20 cellular contexts compared by ENCODE assay signal in genomic region chr5:6215891-6216290, GRCh38.
A peak's percentile ranks its signal among the peaks of the same experiment; 100 is the strongest.
DNase-seq lines count a peak whose midpoint lies in the region; ATAC-seq and TF ChIP-seq lines count a peak whose summit lies in the region.
"Had no signal": no experiment of that assay in that cellular context is flagged by ENCODE, and none has a peak within 500 bp of the region (broad histone marks: within the 10 kb centered on the region; RNA-seq: fewer than 3 reads in every experiment).

No MANE protein-coding gene starts in this region.

- dilution Hi-C loops in IMR-90 (cut with HindIII; ENCODE audit: low sequenced_read_pairs, unreplicated experiment), result no loop called here

- no peak overlapping the region for H2BK5ac ChIP-seq in IMR-90 (ENCODE audit: low read depth, low read length, poor library complexity, severe bottlenecking)
- no peak overlapping the region for H2BK5ac ChIP-seq in mesenchymal stem cell (ENCODE audit: low read depth, low read length, poor library complexity, severe bottlenecking)

- DNase-seq in IMR-90 (no peak), mesenchymal stem cell (no peak), neural progenitor cell (ENCODE audit: low spot score) (no peak), osteocyte (ENCODE audit: extremely low spot score, unreplicated experiment) (peak; percentile 77), NCI-H2227 (lab: John Stamatoyannopoulos, UW; ENCODE audit: unreplicated experiment) (no peak)
- DNase-seq: AML-193; Caco-2; Calu3; CD4-positive, alpha-beta T cell; CD8-positive, alpha-beta T cell; DMS79 treated with DMSO at 0.1 percent for 48 hours; GF-D8 had no signal

- no peak overlapping the region for H3K27ac ChIP-seq in IMR-90 (ENCODE audit: insufficient read depth, low read length)
- no peak overlapping the region for H3K27ac ChIP-seq in mesenchymal stem cell (ENCODE audit: low read length, poor library complexity, severe bottlenecking)
- H3K27ac ChIP-seq in neural progenitor cell, result no peak overlapping the region
- H3K27ac ChIP-seq: 22Rv1; A549; BLaER1 treated with 17β-estradiol and CSF1 and Interleukin-3, amounts not matched to agents 10 nM and 100 nM; C4-2B had no signal

- TF ChIP-seq POLR2A in IMR-90 (IDR thresholded peaks at IDR 0.05; ENCODE audit: low read depth, low read length), result no peak

- TF ChIP-seq RAD21 in IMR-90 (IDR thresholded peaks at IDR 0.05; ENCODE audit: low read length), result no peak

- H2BK15ac ChIP-seq in IMR-90 (ENCODE audit: low read depth, low read length), result no peak overlapping the region
- H2BK15ac ChIP-seq in mesenchymal stem cell (ENCODE audit: low read depth, poor library complexity, severe bottlenecking), result no peak overlapping the region

- ATAC-seq in IMR-90 (ENCODE audit: low read depth), result no peak
- no peak for ATAC-seq in GM21723 (IDR thresholded peaks at IDR 0.05; ENCODE audit: unreplicated experiment)
- ATAC-seq in HG03108 (IDR thresholded peaks at IDR 0.05; ENCODE audit: unreplicated experiment), result no peak
- ATAC-seq in HG03442 (IDR thresholded peaks at IDR 0.05; ENCODE audit: unreplicated experiment), result no peak
- ATAC-seq: A549; CD8-positive, alpha-beta T cell had no signal

- H3K36me3 Mint-ChIP-seq in neural progenitor cell (no peaks in the 10 kb centered on the region), osteocyte (ENCODE audit: unreplicated experiment) (no peaks in the 10 kb centered on the region)
- H3K36me3 Mint-ChIP-seq: CD8-positive, alpha-beta T cell had no signal

- in situ Hi-C loops in IMR-90 (cut with MboI; ENCODE audit: low sequenced_read_pairs), result no loop called here

- TF ChIP-seq CTCF in IMR-90 (conservative IDR thresholded peaks at IDR 0.05; ENCODE audit: low read depth, low read length) (no peak), neural progenitor cell (IDR thresholded peaks at IDR 0.05) (no peak), osteocyte (IDR thresholded peaks at IDR 0.05) (no peak)

- H4K91ac ChIP-seq in IMR-90 (ENCODE audit: insufficient read depth, low read depth, low read length), result no peak overlapping the region
- H4K91ac ChIP-seq in mesenchymal stem cell (ENCODE audit: low read length), result peak overlapping the region; percentile 66

- H2BK20ac ChIP-seq in IMR-90 (ENCODE audit: low read depth, low read length), result no peak overlapping the region

- no peak overlapping the region for H2AK5ac ChIP-seq in IMR-90 (ENCODE audit: low read depth, low read length)
- no peak overlapping the region for H2AK5ac ChIP-seq in mesenchymal stem cell (ENCODE audit: low read length, severe bottlenecking)

- no peaks in the 10 kb centered on the region for H3K36me3 ChIP-seq in IMR-90 (ENCODE audit: control insufficient read depth, insufficient read depth, low read length)
- H3K36me3 ChIP-seq in mesenchymal stem cell (ENCODE audit: control insufficient read depth in 1 of 2, insufficient read depth in 2 of 2, low read depth in 1 of 2, low read length in 2 of 2), result no peaks in the 10 kb centered on the region
- no peaks in the 10 kb centered on the region for H3K36me3 ChIP-seq in neural progenitor cell
- H3K36me3 ChIP-seq: BLaER1 treated with 17β-estradiol and CSF1 and Interleukin-3, amounts not matched to agents 10 nM and 100 nM had no signal

- H2AFZ ChIP-seq in IMR-90 (replicated peaks; ENCODE audit: low read length, poor library complexity), result peak overlapping the region; percentile 33
- no peak overlapping the region for H2AFZ ChIP-seq in mesenchymal stem cell (ENCODE audit: low read depth, low read length)
- H2AFZ ChIP-seq in neural progenitor cell (replicated peaks), result peak overlapping the region; percentile 26

- POLR2A ChIA-PET in IMR-90 (lab: Charles Lee; ENCODE audit: unreplicated experiment), result no interaction called here

- H3K27ac Mint-ChIP-seq in neural progenitor cell, result no peak overlapping the region
- no peak overlapping the region for H3K27ac Mint-ChIP-seq in osteocyte (ENCODE audit: unreplicated experiment)
- H3K27ac Mint-ChIP-seq: B cell; CD4-positive, alpha-beta T cell; CD8-positive, alpha-beta T cell had no signal

- H4K20me1 ChIP-seq in IMR-90 (ENCODE audit: insufficient read depth, low read length) (no peaks in the 10 kb centered on the region), neural progenitor cell (ENCODE audit: low read depth) (no peaks in the 10 kb centered on the region)
- H4K20me1 ChIP-seq: BLaER1 treated with 17β-estradiol and CSF1 and Interleukin-3, amounts not matched to agents 10 nM and 100 nM had no signal

- no peak overlapping the region for H4K5ac ChIP-seq in IMR-90 (ENCODE audit: low read depth, low read length)

- no peaks in the 10 kb centered on the region for H3K4me1 Mint-ChIP-seq in neural progenitor cell
- no peaks in the 10 kb centered on the region for H3K4me1 Mint-ChIP-seq in osteocyte (ENCODE audit: unreplicated experiment)
- H3K4me1 Mint-ChIP-seq: B cell had no signal

- H3K79me2 ChIP-seq in neural progenitor cell (ENCODE audit: low read depth), result no peaks in the 10 kb centered on the region

- no peak overlapping the region for H3K4me2 ChIP-seq in IMR-90 (ENCODE audit: low read depth, low read length)
- H3K4me2 ChIP-seq in mesenchymal stem cell (ENCODE audit: low read length, poor library complexity, severe bottlenecking), result no peak overlapping the region
- no peak overlapping the region for H3K4me2 ChIP-seq in neural progenitor cell
- H3K4me2 ChIP-seq: A549 had no signal

- H3K56ac ChIP-seq in IMR-90 (ENCODE audit: extremely low read depth, insufficient read depth, low read length), result no peak overlapping the region

- intact Hi-C loops in IMR-90 (cut with micrococcal nuclease), result no loop called here

- WGBS in IMR-90 (ENCODE audit: extremely low coverage in 2 of 2, insufficient read length in 1 of 2), 2 experiments, result no CpG with 5 or more reads among the region's 8 CpGs
- WGBS in mesenchymal stem cell, result 70% methylated on average over 8 of the region's 8 CpGs

- no peak overlapping the region for H4K8ac ChIP-seq in IMR-90 (ENCODE audit: low read depth in 2 of 2, low read length in 2 of 2)
- no peak overlapping the region for H4K8ac ChIP-seq in mesenchymal stem cell (ENCODE audit: low read length)

- H2BK12ac ChIP-seq in mesenchymal stem cell (ENCODE audit: low read length in 2 of 2), result no peak overlapping the region

- H3F3A ChIP-seq in neural progenitor cell (ENCODE audit: low read depth), result no peaks in the 10 kb centered on the region

- no peak overlapping the region for H3K14ac ChIP-seq in IMR-90 (replicated peaks; ENCODE audit: low read depth, low read length)
- no peak overlapping the region for H3K14ac ChIP-seq in mesenchymal stem cell (ENCODE audit: low read length in 2 of 2)

- H3K4me3 Mint-ChIP-seq in neural progenitor cell (no peak overlapping the region), osteocyte (ENCODE audit: unreplicated experiment) (no peak overlapping the region)
- H3K4me3 Mint-ChIP-seq: B cell; CD4-positive, alpha-beta T cell; CD8-positive, alpha-beta T cell had no signal

- H3K27me3 ChIP-seq in IMR-90 (ENCODE audit: control insufficient read depth, insufficient read depth, low read length) (no peaks in the 10 kb centered on the region), mesenchymal stem cell (ENCODE audit: control insufficient read depth in 1 of 2, insufficient read depth in 1 of 2, low read length in 2 of 2) (no peaks in the 10 kb centered on the region), neural progenitor cell (no peaks in the 10 kb centered on the region)
- H3K27me3 ChIP-seq: BLaER1 treated with 17β-estradiol and CSF1 and Interleukin-3, amounts not matched to agents 10 nM and 100 nM had no signal

- no peaks in the 10 kb centered on the region for H3K4me1 ChIP-seq in IMR-90 (ENCODE audit: control insufficient read depth, insufficient read depth, low read length)
- H3K4me1 ChIP-seq in mesenchymal stem cell (ENCODE audit: control insufficient read depth, insufficient read depth, low read depth, low read length), result no peaks in the 10 kb centered on the region
- H3K4me1 ChIP-seq in neural progenitor cell, result peaks cover 7% of the 10 kb centered on the region
- H3K4me1 ChIP-seq: A549, Caco-2 had no signal

- no peak overlapping the region for H3K4me3 ChIP-seq in IMR-90 (ENCODE audit: insufficient read depth, low read depth, low read length)
- no peak overlapping the region for H3K4me3 ChIP-seq in mesenchymal stem cell (ENCODE audit: insufficient read depth in 1 of 2, low read depth in 1 of 2, low read length in 2 of 2)
- H3K4me3 ChIP-seq in neural progenitor cell, result no peak overlapping the region
- H3K4me3 ChIP-seq: A549; BLaER1 treated with 17β-estradiol and CSF1 and Interleukin-3, amounts not matched to agents 10 nM and 100 nM had no signal

- H3K18ac ChIP-seq in IMR-90 (ENCODE audit: low read depth, low read length), result no peak overlapping the region
- no peak overlapping the region for H3K18ac ChIP-seq in mesenchymal stem cell (ENCODE audit: low read depth in 1 of 2, low read length in 2 of 2)

- H3K27me3 Mint-ChIP-seq in neural progenitor cell (ENCODE audit: insufficient read depth, low read depth) (peaks cover 3% of the 10 kb centered on the region), osteocyte (ENCODE audit: unreplicated experiment) (no peaks in the 10 kb centered on the region)
- H3K27me3 Mint-ChIP-seq: CD4-positive, alpha-beta T cell had no signal

- no peak overlapping the region for H2AK9ac ChIP-seq in IMR-90 (replicated peaks; ENCODE audit: low read depth, low read length, poor library complexity)

- H3K79me1 ChIP-seq in IMR-90 (ENCODE audit: low read depth in 1 of 2, low read length in 2 of 2), result no peaks in the 10 kb centered on the region
- H3K79me1 ChIP-seq in mesenchymal stem cell (replicated peaks; ENCODE audit: low read length, poor library complexity, severe bottlenecking), result no peaks in the 10 kb centered on the region

- CTCF ChIA-PET in IMR-90 (lab: Yijun Ruan, JAX), result no interaction called here

- H3K4ac ChIP-seq in IMR-90 (ENCODE audit: low read depth, low read length) (no peak overlapping the region), mesenchymal stem cell (ENCODE audit: low read depth in 1 of 2, low read length in 2 of 2) (no peak overlapping the region)

- no peak overlapping the region for H3K9ac ChIP-seq in IMR-90 (ENCODE audit: low read depth, low read length)
- H3K9ac ChIP-seq in mesenchymal stem cell (ENCODE audit: low read length), result no peak overlapping the region
- H3K9ac ChIP-seq in neural progenitor cell, result no peak overlapping the region
- H3K9ac ChIP-seq: BLaER1 treated with 17β-estradiol and CSF1 and Interleukin-3, amounts not matched to agents 10 nM and 100 nM had no signal

- H3K9me3 Mint-ChIP-seq in neural progenitor cell (peaks cover under 1% of the 10 kb centered on the region), osteocyte (ENCODE audit: unreplicated experiment) (peaks cover 19% of the 10 kb centered on the region)

- H2BK120ac ChIP-seq in IMR-90 (ENCODE audit: low read depth, low read length) (no peak overlapping the region), mesenchymal stem cell (ENCODE audit: low read depth, low read length) (no peak overlapping the region)

- H3K9me1 ChIP-seq in IMR-90 (ENCODE audit: insufficient read depth, low read length), result no peaks in the 10 kb centered on the region

- BruUV-seq in IMR-90 (replicated peaks; lab: Mats Ljungman, UMichigan), result no TSS peak

- H3K23ac ChIP-seq in IMR-90 (ENCODE audit: low read depth, low read length) (no peak overlapping the region), mesenchymal stem cell (ENCODE audit: low read length in 2 of 2) (no peak overlapping the region)

- H3K9me3 ChIP-seq in IMR-90 (ENCODE audit: control insufficient read depth, insufficient read depth, low read length) (peaks cover 39% of the 10 kb centered on the region), mesenchymal stem cell (ENCODE audit: control insufficient read depth, low read length) (no peaks in the 10 kb centered on the region), neural progenitor cell (ENCODE audit: low read depth) (no peaks in the 10 kb centered on the region)
- H3K9me3 ChIP-seq: Caco-2 had no signal
